Comparison of ENCODE assay signal across 29 cellular contexts in genomic region chr7:117211614-117212013, GRCh38.
"Had no signal": no experiment of that assay in that cellular context is flagged by ENCODE, and none has a peak within 500 bp of the region (broad histone marks: within the 10 kb centered on the region; RNA-seq: fewer than 3 reads in every experiment).

No MANE protein-coding gene starts in this region.

- H3K27me3 Mint-ChIP-seq: activated CD4-positive, alpha-beta memory T cell treated with anti-CD3 and anti-CD28 coated beads for 36 hours; activated CD4-positive, alpha-beta T cell treated with anti-CD3 and anti-CD28 coated beads for 36 hours; activated CD4-positive, alpha-beta T cell treated with anti-CD3 and anti-CD28 coated beads, Interleukin-2, amount 10 ng/mL, durations not matched to agents 24 days and 14 days; activated CD8-positive, alpha-beta memory T cell treated with anti-CD3 and anti-CD28 coated beads, Interleukin-2, amount 10 ng/mL, durations not matched to agents 7 days and 5 days; activated naive CD8-positive, alpha-beta T cell; dendritic cell treated with granulocyte-macrophage colony-stimulating factor and Interleukin-4, amounts not matched to agents 40 ng/mL and 50 ng/mL, for 4 days; T-helper 17 cell had no signal

- H3K27ac Mint-ChIP-seq: activated CD4-positive, alpha-beta memory T cell treated with anti-CD3 and anti-CD28 coated beads for 36 hours; activated CD4-positive, alpha-beta T cell treated with anti-CD3 and anti-CD28 coated beads for 36 hours; activated CD4-positive, alpha-beta T cell treated with anti-CD3 and anti-CD28 coated beads, Interleukin-2, amount 10 ng/mL, durations not matched to agents 24 days and 14 days; activated CD8-positive, alpha-beta memory T cell treated with anti-CD3 and anti-CD28 coated beads, Interleukin-2, amount 10 ng/mL, durations not matched to agents 7 days and 5 days; activated CD8-positive, alpha-beta T cell treated with anti-CD3 and anti-CD28 coated beads, Interleukin-2, amount 10 ng/mL, durations not matched to agents 7 days and 5 days; activated naive CD8-positive, alpha-beta T cell; activated T-cell treated with anti-CD3 and anti-CD28 coated beads, Interleukin-2, amount 50 U/mL, for 72 hours; endodermal cell; T-helper 17 cell; T-helper 2 cell treated with Interferon-gamma antibody and Interleukin-4, amounts not matched to agents 5 μg/mL and 100 μg/mL, for 36 hours had no signal

- H3K4me3 Mint-ChIP-seq: activated CD4-positive, alpha-beta memory T cell treated with anti-CD3 and anti-CD28 coated beads for 36 hours; activated CD4-positive, alpha-beta T cell treated with anti-CD3 and anti-CD28 coated beads for 36 hours; activated CD4-positive, alpha-beta T cell treated with anti-CD3 and anti-CD28 coated beads, Interleukin-2, amount 10 ng/mL, durations not matched to agents 24 days and 14 days; activated CD8-positive, alpha-beta memory T cell treated with anti-CD3 and anti-CD28 coated beads, Interleukin-2, amount 10 ng/mL, durations not matched to agents 7 days and 5 days; activated CD8-positive, alpha-beta T cell treated with anti-CD3 and anti-CD28 coated beads, Interleukin-2, amount 10 ng/mL, durations not matched to agents 7 days and 5 days; activated naive CD8-positive, alpha-beta T cell; activated T-cell treated with anti-CD3 and anti-CD28 coated beads, Interleukin-2, amount 50 U/mL, for 72 hours; dendritic cell treated with granulocyte-macrophage colony-stimulating factor and Interleukin-4, amounts not matched to agents 40 ng/mL and 50 ng/mL, for 4 days; endodermal cell; T-helper 17 cell; T-helper 2 cell treated with Interferon-gamma antibody and Interleukin-4, amounts not matched to agents 5 μg/mL and 100 μg/mL, for 36 hours had no signal

- ATAC-seq: activated CD4-positive, alpha-beta T cell treated with anti-CD3 and anti-CD28 coated beads for 36 hours; activated CD8-positive, alpha-beta memory T cell treated with anti-CD3 and anti-CD28 coated beads, Interleukin-2, amount 10 ng/mL, durations not matched to agents 7 days and 5 days; activated CD8-positive, alpha-beta T cell treated with anti-CD3 and anti-CD28 coated beads, Interleukin-2, amount 10 ng/mL, durations not matched to agents 7 days and 5 days; activated T-cell treated with anti-CD3 and anti-CD28 coated beads, Interleukin-2, amount 50 U/mL, for 72 hours; foreskin keratinocyte; gastrocnemius medialis; T-helper 17 cell had no signal

- H3K4me1 Mint-ChIP-seq: activated CD4-positive, alpha-beta T cell treated with anti-CD3 and anti-CD28 coated beads for 36 hours; activated CD4-positive, alpha-beta T cell treated with anti-CD3 and anti-CD28 coated beads, Interleukin-2, amount 10 ng/mL, durations not matched to agents 24 days and 14 days; activated CD8-positive, alpha-beta memory T cell treated with anti-CD3 and anti-CD28 coated beads, Interleukin-2, amount 10 ng/mL, durations not matched to agents 7 days and 5 days; T-helper 17 cell had no signal

- H3K36me3 Mint-ChIP-seq: activated CD4-positive, alpha-beta memory T cell treated with anti-CD3 and anti-CD28 coated beads for 36 hours; activated CD8-positive, alpha-beta memory T cell treated with anti-CD3 and anti-CD28 coated beads, Interleukin-2, amount 10 ng/mL, durations not matched to agents 7 days and 5 days; activated naive CD8-positive, alpha-beta T cell had no signal

- H3K9me3 Mint-ChIP-seq: activated CD4-positive, alpha-beta memory T cell treated with anti-CD3 and anti-CD28 coated beads for 36 hours; activated CD4-positive, alpha-beta T cell treated with anti-CD3 and anti-CD28 coated beads, Interleukin-2, amount 10 ng/mL, durations not matched to agents 24 days and 14 days; activated T-cell treated with anti-CD3 and anti-CD28 coated beads, Interleukin-2, amount 50 U/mL, for 72 hours; dendritic cell treated with granulocyte-macrophage colony-stimulating factor and Interleukin-4, amounts not matched to agents 40 ng/mL and 50 ng/mL, for 4 days; endodermal cell; T-helper 2 cell treated with Interferon-gamma antibody and Interleukin-4, amounts not matched to agents 5 μg/mL and 100 μg/mL, for 36 hours had no signal

- DNase-seq: activated CD4-positive, alpha-beta memory T cell treated with anti-CD3 and anti-CD28 coated beads for 36 hours; activated CD4-positive, alpha-beta T cell treated with anti-CD3 and anti-CD28 coated beads for 36 hours; activated CD4-positive, alpha-beta T cell treated with anti-CD3 and anti-CD28 coated beads, Interleukin-2, amount 10 ng/mL, durations not matched to agents 24 days and 14 days; activated CD4-positive, CD25-positive, alpha-beta regulatory T cell; activated CD4-positive, CD25-positive, alpha-beta regulatory T cell treated with anti-CD3 and anti-CD28 coated beads, Interleukin-2, amount 50 U/mL, for 72 hours; activated CD8-positive, alpha-beta memory T cell treated with anti-CD3 and anti-CD28 coated beads, Interleukin-2, amount 10 ng/mL, durations not matched to agents 7 days and 5 days; activated CD8-positive, alpha-beta memory T cell treated with anti-CD3 and anti-CD28 coated beads, Interleukin-2, amount 50 U/mL, for 4 hours; activated CD8-positive, alpha-beta T cell treated with anti-CD3 and anti-CD28 coated beads, Interleukin-2, amount 10 ng/mL, durations not matched to agents 7 days and 5 days; activated gamma-delta T cell treated with Interleukin-2 at 50 U/mL for 16 hours; activated naive CD4-positive, alpha-beta T cell treated with anti-CD3 and anti-CD28 coated beads, Interleukin-2, amount 50 U/mL, for 16 hours; activated naive CD4-positive, alpha-beta T cell treated with Interleukin-2 at 50 U/mL for 16 hours; activated T-cell treated with anti-CD3 and anti-CD28 coated beads, Interleukin-2, amount 50 U/mL, for 1 hour; activated T-cell treated with anti-CD3 and anti-CD28 coated beads, Interleukin-2, amount 50 U/mL, for 72 hours; amniotic stem cell; anterior cingulate cortex; brain microvascular endothelial cell; caudate nucleus; dorsolateral prefrontal cortex; effector memory CD4-positive, alpha-beta T cell; endodermal cell; erythroblast; foreskin keratinocyte; gastrocnemius medialis; T-helper 1 cell; T-helper 17 cell; T1000 had no signal
